1 cellular context compared by ENCODE assay signal in the genomic region with DNA sequence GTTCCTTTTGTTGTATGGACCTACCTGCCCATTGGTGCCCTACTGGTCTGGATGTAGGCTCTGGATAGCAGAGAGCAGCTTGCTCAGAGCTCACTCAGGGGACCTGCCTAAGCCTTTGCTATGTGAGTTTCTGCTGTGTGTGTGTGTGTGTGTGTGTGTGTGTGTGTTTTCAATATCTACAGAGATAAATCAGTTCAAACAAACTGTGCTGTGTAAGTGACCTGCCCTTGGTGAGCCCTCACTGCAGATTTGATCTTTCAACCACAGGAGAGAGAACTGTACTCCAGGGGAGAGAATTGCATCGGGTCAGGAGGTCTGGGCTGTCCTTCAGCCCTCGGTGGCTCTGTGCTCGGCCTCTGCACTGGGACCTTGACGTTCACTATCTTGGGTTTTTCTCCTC.
TF ChIP-seq lines count a peak whose summit lies in the region.

No MANE protein-coding gene starts in this region.

TF ChIP-seq in GM23338, 12 proteins besides CTCF, POLR2A, EP300 and RAD21 (continued from another document):
- no peak for TF ChIP-seq POLR2AphosphoS5 (IDR thresholded peaks at IDR 0.05; ENCODE audit: low read depth)
- TF ChIP-seq NANOG (IDR thresholded peaks at IDR 0.05; ENCODE audit: borderline replicate concordance), result no peak
